2 cellular contexts compared by ENCODE assay signal in genomic region chr6:77361018-77361417, GRCh38.
TF ChIP-seq lines count a peak whose summit lies in the region.

No MANE protein-coding gene starts in this region.

TF ChIP-seq in SK-N-SH, 30 proteins besides CTCF, POLR2A, EP300 and RAD21 (continued from another document):
- no peak for TF ChIP-seq ZBTB33 (IDR thresholded peaks at IDR 0.05; ENCODE audit: borderline replicate concordance, low read depth)
- TF ChIP-seq GABPA (IDR thresholded peaks at IDR 0.05; ENCODE audit: low read depth), result no peak
- no peak for TF ChIP-seq NRF1 (IDR thresholded peaks at IDR 0.05; ENCODE audit: low read depth, low read length)
- TF ChIP-seq SMC3 (IDR thresholded peaks at IDR 0.05; ENCODE audit: low read depth, low read length), result no peak
- TF ChIP-seq TAF1 (IDR thresholded peaks at IDR 0.05; ENCODE audit: borderline replicate concordance, low read depth, low read length), result no peak
- no peak for TF ChIP-seq MEF2A (IDR thresholded peaks at IDR 0.05; ENCODE audit: borderline replicate concordance, low read depth)

TF ChIP-seq in SK-N-SH treated with all-trans-retinoic acid at 6 μM for 48 hours, 23 proteins besides CTCF, POLR2A, EP300 and RAD21 (continued from another document):
- TF ChIP-seq PPARA (CRISPR knock-in tag; IDR thresholded peaks at IDR 0.05; ENCODE audit: borderline replicate concordance) (no peak), CSRNP3 (CRISPR knock-in tag; IDR thresholded peaks at IDR 0.05) (no peak), ZNF70 (CRISPR knock-in tag; IDR thresholded peaks at IDR 0.05) (no peak)
